In genomic region chr22:24633243-24634023, GRCh38 we compare ENCODE assay signal across 7 cellular contexts. TPM values are rescaled to one million over a fixed set of nuclear protein-coding genes. Genes with fewer than 3 reads are reported as not detected.
DNase-seq lines count a peak whose midpoint lies in the region; ATAC-seq, FAIRE-seq and TF ChIP-seq lines count a peak whose summit lies in the region.
"Not testable (repeated sequence)": the region's sequence is repeated elsewhere in the genome, so short reads cannot be mapped to it uniquely, and the experiment has no call there.

No MANE protein-coding gene starts in this region.

- 92 to 100% methylated on average over 1 to 15 of the region's 15 CpGs for WGBS in H1 (ENCODE audit: extremely low coverage in 1 of 2, insufficient coverage in 1 of 2, insufficient read length in 1 of 2, insufficient replicate concordance in 2 of 2, low coverage in 1 of 2, low lambda C conversion rate in 2 of 2, missing lambda C conversion rate in 1 of 2), 2 experiments
- 55% methylated on average over 15 of the region's 15 CpGs for WGBS in smooth muscle cell (ENCODE audit: low lambda C conversion rate)

- peak overlapping the region; percentile 82; the same call in 1 of the 2 replicates for H2BK5ac ChIP-seq in H1 (ENCODE audit: low read depth, low read length)

- not testable (repeated sequence) for H3K18ac ChIP-seq in H1 (ENCODE audit: extremely low read depth, low read length)

- CTCF ChIA-PET in HEK293 (lab: Yijun Ruan, JAX); H1 (lab: Charles Lee; ENCODE audit: partially characterized antibody); naive thymus-derived CD4-positive, alpha-beta T cell (lab: Charles Lee): not testable (repeated sequence)

- not testable (repeated sequence) for TF ChIP-seq POLR2A in H1 (IDR thresholded peaks at IDR 0.05; ENCODE audit: control extremely low read depth in 1 of 2, low read depth in 2 of 2, low read length in 2 of 2)

- H3K36me3 ChIP-seq in HEK293 (ENCODE audit: control insufficient read depth in 2 of 2, insufficient read depth in 1 of 2, low read length in 2 of 2); H1 (ENCODE audit: control insufficient read depth in 2 of 4, insufficient read depth in 4 of 4, low read length in 3 of 4); naive thymus-derived CD4-positive, alpha-beta T cell (ENCODE audit: control insufficient read depth in 2 of 3, insufficient read depth in 3 of 3, low read length in 3 of 3); smooth muscle cell (ENCODE audit: low read depth): not testable (repeated sequence)

- H3F3A ChIP-seq in smooth muscle cell (ENCODE audit: low read depth) = not testable (repeated sequence)

- peak overlapping the region; percentile 2 for H3K4me3 Mint-ChIP-seq in T-helper 2 cell treated with Interferon-gamma antibody and Interleukin-4, amounts not matched to agents 5 μg/mL and 100 μg/mL, for 36 hours
- peak overlapping the region; percentile 48 for H3K4me3 Mint-ChIP-seq in activated naive CD8-positive, alpha-beta T cell
- H3K4me3 Mint-ChIP-seq in naive thymus-derived CD4-positive, alpha-beta T cell = peak overlapping the region in 9 of 10 donors; percentile 0 to 58 (median 4)

- not testable (repeated sequence) for H3K4me2 ChIP-seq in H1 (ENCODE audit: insufficient read depth in 1 of 2, low read depth in 2 of 2, low read length in 2 of 2)
- H3K4me2 ChIP-seq in smooth muscle cell = peak overlapping the region; percentile 61

- H2BK15ac ChIP-seq in H1 (ENCODE audit: low read length) = peak overlapping the region; percentile 100; the same call in 1 of the 2 replicates

- not testable (repeated sequence) for H3K36me3 Mint-ChIP-seq in T-helper 2 cell treated with Interferon-gamma antibody and Interleukin-4, amounts not matched to agents 5 μg/mL and 100 μg/mL, for 36 hours (ENCODE audit: low read depth); activated naive CD8-positive, alpha-beta T cell; naive thymus-derived CD4-positive, alpha-beta T cell

- not testable (repeated sequence) for H3K27me3 ChIP-seq in H1 (replicated peaks in 1 of 4; ENCODE audit: control insufficient read depth in 3 of 4, extremely low read depth in 1 of 4, insufficient read depth in 3 of 4, low read length in 3 of 4); naive thymus-derived CD4-positive, alpha-beta T cell (ENCODE audit: control insufficient read depth in 2 of 2, insufficient read depth in 2 of 2, low read length in 2 of 2); smooth muscle cell (ENCODE audit: low read depth)

- not testable (repeated sequence) for H4K91ac ChIP-seq in H1 (replicated peaks; ENCODE audit: insufficient read length, low read length)

- not testable (repeated sequence) for H4K20me1 ChIP-seq in H1 (replicated peaks in 1 of 2; ENCODE audit: control insufficient read depth in 1 of 2, insufficient read depth in 2 of 2, low read length in 2 of 2); smooth muscle cell (ENCODE audit: low read depth)

- DNase-seq in T-helper 2 cell treated with Interferon-gamma antibody and Interleukin-4, amounts not matched to agents 5 μg/mL and 100 μg/mL, for 36 hours (ENCODE audit: low spot score); H1 (ENCODE audit: low read depth in 1 of 2, low spot score in 2 of 2); naive thymus-derived CD4-positive, alpha-beta T cell; smooth muscle cell (lab: John Stamatoyannopoulos, UW; ENCODE audit: unreplicated experiment): not testable (repeated sequence)
- peak; percentile 17 for DNase-seq in iris pigment epithelial cell (ENCODE audit: low read depth)

- H3K9me3 ChIP-seq in HEK293 (ENCODE audit: control insufficient read depth, insufficient read depth, low read depth, low read length); H1 (ENCODE audit: insufficient read depth in 2 of 2, low read depth in 1 of 2, low read length in 1 of 2); naive thymus-derived CD4-positive, alpha-beta T cell (ENCODE audit: control insufficient read depth in 2 of 3, low read length in 3 of 3); smooth muscle cell (replicated peaks; ENCODE audit: low read depth): not testable (repeated sequence)

- intact Hi-C loops in naive thymus-derived CD4-positive, alpha-beta T cell (cut with micrococcal nuclease) = not testable (repeated sequence)

- not testable (repeated sequence) for H4K5ac ChIP-seq in H1 (ENCODE audit: insufficient read length, low read depth, low read length)

- H3K9ac ChIP-seq in H1 (replicated peaks in 1 of 4; ENCODE audit: extremely low read depth in 1 of 4, low read depth in 3 of 4, low read length in 3 of 4); smooth muscle cell (ENCODE audit: low read depth): not testable (repeated sequence)

- H3K4me1 ChIP-seq in HEK293 (ENCODE audit: control insufficient read depth, insufficient read depth, low read length); H1 (replicated peaks in 1 of 4; ENCODE audit: control insufficient read depth in 3 of 4, insufficient read depth in 4 of 4, low read length in 3 of 4); naive thymus-derived CD4-positive, alpha-beta T cell (ENCODE audit: control insufficient read depth in 2 of 2, insufficient read depth in 2 of 2, low read length in 2 of 2); smooth muscle cell (ENCODE audit: low read depth): not testable (repeated sequence)

- peak overlapping the region; percentile 97; the same call in 1 of the 2 replicates for H2BK12ac ChIP-seq in H1 (ENCODE audit: low read depth, low read length)

- H3K4me3 ChIP-seq in HEK293 (ENCODE audit: low read depth, low read length); H1 (ENCODE audit: extremely low read depth in 1 of 4, insufficient read depth in 2 of 4, low read depth in 3 of 4, low read length in 4 of 4); naive thymus-derived CD4-positive, alpha-beta T cell (ENCODE audit: low read length); smooth muscle cell: not testable (repeated sequence)

- H3K27me3 Mint-ChIP-seq in T-helper 2 cell treated with Interferon-gamma antibody and Interleukin-4, amounts not matched to agents 5 μg/mL and 100 μg/mL, for 36 hours (ENCODE audit: low read depth); activated naive CD8-positive, alpha-beta T cell; naive thymus-derived CD4-positive, alpha-beta T cell: not testable (repeated sequence)

- not testable (repeated sequence) for TF ChIP-seq CTCF in HEK293 (tag by site-specific recombination; IDR thresholded peaks at IDR 0.05); H1 (IDR thresholded peaks at IDR 0.05; ENCODE audit: control extremely low read depth in 1 of 3, insufficient read depth in 1 of 3, low read depth in 1 of 3, low read length in 3 of 3); smooth muscle cell (IDR thresholded peaks at IDR 0.05; ENCODE audit: borderline replicate concordance, insufficient read depth, poor library complexity, severe bottlenecking)

- not testable (repeated sequence) for H4K8ac ChIP-seq in H1 (ENCODE audit: extremely low read depth, insufficient read depth, low read length)

- not testable (repeated sequence) for H2AFZ ChIP-seq in H1 (ENCODE audit: low read length); smooth muscle cell (ENCODE audit: low read depth)

- POLR2A ChIA-PET in HEK293 (lab: Yijun Ruan, JAX); H1 (lab: Charles Lee; ENCODE audit: partially characterized antibody); naive thymus-derived CD4-positive, alpha-beta T cell (lab: Charles Lee): not testable (repeated sequence)

- not testable (repeated sequence) for H2BK20ac ChIP-seq in H1 (ENCODE audit: low read length)

- ATAC-seq in naive thymus-derived CD4-positive, alpha-beta T cell = not testable (repeated sequence)

- H3K4me1 Mint-ChIP-seq in T-helper 2 cell treated with Interferon-gamma antibody and Interleukin-4, amounts not matched to agents 5 μg/mL and 100 μg/mL, for 36 hours (ENCODE audit: low read depth) = peaks cover 17% of the 10 kb centered on the region
- peaks cover 21% of the 10 kb centered on the region for H3K4me1 Mint-ChIP-seq in activated naive CD8-positive, alpha-beta T cell (ENCODE audit: low read depth)
- H3K4me1 Mint-ChIP-seq in naive thymus-derived CD4-positive, alpha-beta T cell = peaks cover 10 to 42% (median 24%) of the 10 kb centered on the region in 7 donors

- H3K14ac ChIP-seq in H1 (ENCODE audit: insufficient read length) = not testable (repeated sequence)

- not testable (repeated sequence) for TF ChIP-seq EP300 in H1 (IDR thresholded peaks at IDR 0.05; ENCODE audit: borderline replicate concordance in 1 of 2, low read depth in 2 of 2, low read length in 2 of 2)

- H3K79me2 ChIP-seq in H1 (ENCODE audit: control insufficient read depth in 1 of 2, insufficient read depth in 2 of 2, low read length in 2 of 2); smooth muscle cell (ENCODE audit: low read depth): not testable (repeated sequence)

- not testable (repeated sequence) for FAIRE-seq in H1 (lab: Jason Lieb, UNC)

- H2BK120ac ChIP-seq in H1 (replicated peaks; ENCODE audit: low read depth, low read length) = not testable (repeated sequence)

- not testable (repeated sequence) for H3K9me3 Mint-ChIP-seq in T-helper 2 cell treated with Interferon-gamma antibody and Interleukin-4, amounts not matched to agents 5 μg/mL and 100 μg/mL, for 36 hours; activated naive CD8-positive, alpha-beta T cell (ENCODE audit: low read depth); naive thymus-derived CD4-positive, alpha-beta T cell

- peak overlapping the region; percentile 90; the same call in 1 of the 2 replicates for H2AK5ac ChIP-seq in H1 (ENCODE audit: low read depth, low read length)

- peak overlapping the region; percentile 39 for H3K27ac Mint-ChIP-seq in T-helper 2 cell treated with Interferon-gamma antibody and Interleukin-4, amounts not matched to agents 5 μg/mL and 100 μg/mL, for 36 hours
- H3K27ac Mint-ChIP-seq in activated naive CD8-positive, alpha-beta T cell = peak overlapping the region; percentile 47
- H3K27ac Mint-ChIP-seq in naive thymus-derived CD4-positive, alpha-beta T cell = peak overlapping the region in 7 of 9 donors; percentile 0 to 72 (median 31)

- not testable (repeated sequence) for H3K4ac ChIP-seq in H1 (replicated peaks; ENCODE audit: insufficient read length, low read depth, low read length)

- H3K23ac ChIP-seq in H1 (ENCODE audit: insufficient read length) = not testable (repeated sequence)

- not testable (repeated sequence) for TF ChIP-seq RAD21 in H1 (IDR thresholded peaks at IDR 0.05 in 1 of 2, conservative IDR thresholded peaks at IDR 0.05 in 1 of 2; ENCODE audit: low read depth in 2 of 2, low read length in 2 of 2)

- peak overlapping the region; percentile 46 for H3K56ac ChIP-seq in H1 (replicated peaks; ENCODE audit: insufficient read length, low read depth, low read length)

- not testable (repeated sequence) for H3K79me1 ChIP-seq in H1 (ENCODE audit: low read depth, low read length)

- H3K27ac ChIP-seq in HEK293 (ENCODE audit: extremely low read depth, low read depth, low read length); H1 (ENCODE audit: low read depth, low read length); naive thymus-derived CD4-positive, alpha-beta T cell (ENCODE audit: low read depth, low read length); smooth muscle cell (ENCODE audit: low read depth): not testable (repeated sequence)

- H3K23me2 ChIP-seq in H1 (ENCODE audit: low read depth, low read length) = not testable (repeated sequence)

RNA-seq across cellular contexts. Expression of gene GGT1, which starts 30.4 kb away (rescaled TPM):
- total RNA-seq in H1 (2021; fragmentation: NEBNext Ultra II Directional; extraction: Animal tissue kit (Norgen Biotek cat#: 25700)) = 14.0 and 14.4 TPM in 2 replicates
- polyA plus RNA-seq in H1 (2011; rRNA removed) (29.2 and 44.8 TPM in 2 replicates), smooth muscle cell (38.1 and 55.5 TPM in 2 replicates)
- polyA plus RNA-seq in H1 (2011; cell fraction: cytosol; rRNA removed) = 29.3 TPM
- polyA plus RNA-seq in H1 (2011; cell fraction: nucleus; rRNA removed) = 46.8 TPM
- 8.0 to 18.8 TPM (median 17.1 TPM) in 4 replicates for polyA plus RNA-seq in H1 (2012, experiment 1 of 2)
- polyA plus RNA-seq in H1 (2012, experiment 2 of 2) = 14.4 TPM
- 13.9 TPM for polyA plus RNA-seq in H1 (2013, experiment 1 of 2)
- polyA plus RNA-seq in H1 (2013, experiment 2 of 2) = 11.9 TPM
- polyA minus RNA-seq in H1 (2011; rRNA and poly(A)+ RNA removed) = 7.5 and 9.6 TPM in 2 replicates
- 10.5 TPM for polyA minus RNA-seq in H1 (2011; cell fraction: cytosol; rRNA and poly(A)+ RNA removed)
- 11.2 TPM for polyA minus RNA-seq in H1 (2011; cell fraction: nucleus; rRNA and poly(A)+ RNA removed)
- total RNA-seq in naive thymus-derived CD4-positive, alpha-beta T cell = 10 to 100 TPM; 11.5 to 95.9 (median 12.8) TPM
- 1 to 10 TPM; 1.1 to 2.4 TPM for polyA plus RNA-seq in naive thymus-derived CD4-positive, alpha-beta T cell
- 24.2 and 28.4 TPM in 2 replicates for total RNA-seq in smooth muscle cell

RNA-seq across cellular contexts. Expression of gene LRRC75B, which starts 40.6 kb away (rescaled TPM):
- 10.9 and 12.2 TPM in 2 replicates for total RNA-seq in H1 (2021; fragmentation: NEBNext Ultra II Directional; extraction: Animal tissue kit (Norgen Biotek cat#: 25700))
- 26.6 and 39.0 TPM in 2 replicates for polyA plus RNA-seq in H1 (2011; rRNA removed)
- 29.2 TPM for polyA plus RNA-seq in H1 (2011; cell fraction: cytosol; rRNA removed)
- 132 TPM for polyA plus RNA-seq in H1 (2011; cell fraction: nucleus; rRNA removed)
- 7.7 to 16.2 TPM (median 15.1 TPM) in 4 replicates for polyA plus RNA-seq in H1 (2012, experiment 1 of 2)
- polyA plus RNA-seq in H1 (2012, experiment 2 of 2) = 8.9 TPM
- polyA plus RNA-seq in H1 (2013, experiment 1 of 2) = 9.3 TPM
- polyA plus RNA-seq in H1 (2013, experiment 2 of 2) = 7.8 TPM
- polyA minus RNA-seq in H1 (2011; rRNA and poly(A)+ RNA removed) = 8.1 and 8.4 TPM in 2 replicates
- polyA minus RNA-seq in H1 (2011; cell fraction: cytosol; rRNA and poly(A)+ RNA removed) = 8.7 TPM
- 19.6 TPM for polyA minus RNA-seq in H1 (2011; cell fraction: nucleus; rRNA and poly(A)+ RNA removed)
- 1 to 10 TPM in 2 of 5 experiments, not detected in 3; 2.4 to 2.5 TPM for total RNA-seq in naive thymus-derived CD4-positive, alpha-beta T cell
- not detected for polyA plus RNA-seq in naive thymus-derived CD4-positive, alpha-beta T cell
- 7.0 and 14.1 TPM in 2 replicates for total RNA-seq in smooth muscle cell
- 31.8 and 33.5 TPM in 2 replicates for polyA plus RNA-seq in smooth muscle cell
